In genomic region chr20:36150847-36151539, GRCh38 we compare ENCODE assay signal across 23 cellular contexts. TPM values are rescaled to one million over a fixed set of nuclear protein-coding genes. Genes with fewer than 3 reads are reported as not detected.
DNase-seq lines count a peak whose midpoint lies in the region; ATAC-seq, FAIRE-seq and TF ChIP-seq lines count a peak whose summit lies in the region.
"Had no signal": no experiment of that assay in that cellular context is flagged by ENCODE, and none has a peak within 500 bp of the region (broad histone marks: within the 10 kb centered on the region; RNA-seq: fewer than 3 reads in every experiment).

No MANE protein-coding gene starts in this region.

- no peaks in the 10 kb centered on the region; a peak in 1 of 5 replicates for H3K27me3 ChIP-seq in HepG2 (ENCODE audit: control insufficient read depth in 1 of 2, insufficient read depth in 2 of 2, low read length in 2 of 2)
- no peaks in the 10 kb centered on the region for H3K27me3 ChIP-seq in right lobe of liver
- peaks cover 0 to 4% (median 0%) of the 10 kb centered on the region in 4 experiments; a peak in 3 of 7 replicates for H3K27me3 ChIP-seq in H1 (replicated peaks in 1 of 4; ENCODE audit: control insufficient read depth in 3 of 4, extremely low read depth in 1 of 4, insufficient read depth in 3 of 4, low read length in 3 of 4)
- H3K27me3 ChIP-seq in testis, result no peaks in the 10 kb centered on the region
- H3K27me3 ChIP-seq in neuronal stem cell (ENCODE audit: control insufficient read depth in 3 of 3, insufficient read depth in 3 of 3, low read depth in 1 of 3, low read length in 3 of 3), result peaks cover 0 to 2% (median 0%) of the 10 kb centered on the region in 3 experiments
- H3K27me3 ChIP-seq in MM.1S (replicated peaks; ENCODE audit: insufficient read depth, low read length), result no peaks in the 10 kb centered on the region
- H3K27me3 ChIP-seq: BLaER1, SJSA1 had no signal

- H2AFZ ChIP-seq in HepG2 (ENCODE audit: low read length), result no peak overlapping the region
- H2AFZ ChIP-seq in H1 (ENCODE audit: low read length), result no peak overlapping the region
- no peak overlapping the region for H2AFZ ChIP-seq in neuronal stem cell (ENCODE audit: low read length)
- no peak overlapping the region for H2AFZ ChIP-seq in MM.1S (ENCODE audit: low read length)
- H2AFZ ChIP-seq: GM23248, PC-9 had no signal

- TF ChIP-seq POLR2A in HepG2 (IDR thresholded peaks at IDR 0.05; ENCODE audit: insufficient read depth in 1 of 2, low read depth in 2 of 2, low read length in 2 of 2) (no peak), right lobe of liver (IDR thresholded peaks at IDR 0.05) (no peak), H1 (IDR thresholded peaks at IDR 0.05; ENCODE audit: control extremely low read depth in 1 of 2, low read depth in 2 of 2, low read length in 2 of 2) (no peak), testis (IDR thresholded peaks at IDR 0.05) (no peak)

- no peaks in the 10 kb centered on the region for H3K9me3 Mint-ChIP-seq in nephron

- ATAC-seq in HepG2 (peak; percentile 13), right lobe of liver (no peak)
- ATAC-seq: GM12878 had no signal

- peak; percentile 85 for DNase-seq in HepG2 (ENCODE audit: low spot score)
- no peak for DNase-seq in right lobe of liver
- DNase-seq in H1 (ENCODE audit: low read depth in 1 of 2, low spot score in 2 of 2), result no peak
- peak; percentile 31 for DNase-seq in testis
- no peak for DNase-seq in neuronal stem cell (ENCODE audit: low spot score)
- DNase-seq in NCI-H1417 (lab: John Stamatoyannopoulos, UW), result no peak
- no peak for DNase-seq in MM.1S
- DNase-seq: CD4-positive, alpha-beta memory T cell; DMS153; EL; GM23248; NCI-H1436; NCI-H2029; NCI-H345; NCI-H524 treated with DMSO at 0.1 percent for 48 hours; PC-9 had no signal

- H3K9me3 ChIP-seq in HepG2 (ENCODE audit: low read length) (no peaks in the 10 kb centered on the region), right lobe of liver (no peaks in the 10 kb centered on the region), H1 (ENCODE audit: insufficient read depth in 2 of 2, low read depth in 1 of 2, low read length in 1 of 2) (no peaks in the 10 kb centered on the region), testis (no peaks in the 10 kb centered on the region), neuronal stem cell (replicated peaks in 1 of 2; ENCODE audit: control insufficient read depth in 2 of 2, insufficient read depth in 1 of 2, low read depth in 1 of 2, low read length in 2 of 2) (no peaks in the 10 kb centered on the region), MM.1S (replicated peaks; ENCODE audit: insufficient read depth, low read length) (no peaks in the 10 kb centered on the region)
- H3K9me3 ChIP-seq: BLaER1, SJSA1 had no signal

- intact Hi-C loops in HepG2 (cut with micrococcal nuclease; ENCODE audit: unreplicated experiment), result no loop called here
- intact Hi-C loops in right lobe of liver (cut with DNase I), result no loop called here
- intact Hi-C loops in testis (cut with DNase I; ENCODE audit: low total_unique reads), result no loop called here

- peaks cover 6% of the 10 kb centered on the region; the same call in 1 of the 2 replicates for H3K23me2 ChIP-seq in H1 (ENCODE audit: low read depth, low read length)

- H3K4me2 ChIP-seq in HepG2 (ENCODE audit: low read depth, low read length), result peak overlapping the region; percentile 65
- H3K4me2 ChIP-seq in H1 (ENCODE audit: insufficient read depth in 1 of 2, low read depth in 2 of 2, low read length in 2 of 2), result no peak overlapping the region
- H3K4me2 ChIP-seq in neuronal stem cell (ENCODE audit: insufficient read depth, low read length, poor library complexity, severe bottlenecking), result no peak overlapping the region
- no peak overlapping the region for H3K4me2 ChIP-seq in MM.1S (ENCODE audit: low read depth, low read length)
- H3K4me2 ChIP-seq: BLaER1, KMS-11, PC-9 had no signal

- TF ChIP-seq RAD21 in HepG2 (CRISPR knock-in tag; IDR thresholded peaks at IDR 0.05), result no peak
- no peak for TF ChIP-seq RAD21 in H1 (IDR thresholded peaks at IDR 0.05 in 1 of 2, conservative IDR thresholded peaks at IDR 0.05 in 1 of 2; ENCODE audit: low read depth in 2 of 2, low read length in 2 of 2)

- H3F3A ChIP-seq in MM.1S (ENCODE audit: insufficient read depth, low read length), result peaks cover 11% of the 10 kb centered on the region

- H2BK120ac ChIP-seq in H1 (replicated peaks; ENCODE audit: low read depth, low read length) (no peak overlapping the region), neuronal stem cell (ENCODE audit: low read depth, low read length) (no peak overlapping the region)

- no peak overlapping the region for H2AK5ac ChIP-seq in H1 (ENCODE audit: low read depth, low read length)
- no peak overlapping the region for H2AK5ac ChIP-seq in neuronal stem cell (ENCODE audit: low read depth, low read length)

- no peak overlapping the region for H3K14ac ChIP-seq in H1 (ENCODE audit: insufficient read length)
- no peak overlapping the region for H3K14ac ChIP-seq in neuronal stem cell (ENCODE audit: low read length)

- no peak overlapping the region for H2BK5ac ChIP-seq in H1 (ENCODE audit: low read depth, low read length)
- no peak overlapping the region for H2BK5ac ChIP-seq in neuronal stem cell (ENCODE audit: low read length)

- H3K4me3 ChIP-seq in HepG2 (replicated peaks in 1 of 3; ENCODE audit: insufficient read depth in 1 of 3, low read depth in 2 of 3, low read length in 3 of 3), result peak overlapping the region in 1 of 3 experiments; percentile 39; a peak in 2 of 6 replicates
- no peak overlapping the region for H3K4me3 ChIP-seq in right lobe of liver
- H3K4me3 ChIP-seq in H1 (ENCODE audit: extremely low read depth in 1 of 4, insufficient read depth in 2 of 4, low read depth in 3 of 4, low read length in 4 of 4), result no peak overlapping the region
- H3K4me3 ChIP-seq in testis, result no peak overlapping the region
- no peak overlapping the region for H3K4me3 ChIP-seq in neuronal stem cell (ENCODE audit: low read length in 2 of 2)
- H3K4me3 ChIP-seq in MM.1S (ENCODE audit: low read length), result no peak overlapping the region
- H3K4me3 ChIP-seq: BLaER1, GM12878, GM23248, PC-9, SJSA1 had no signal

- H4K91ac ChIP-seq in H1 (replicated peaks; ENCODE audit: insufficient read length, low read length), result no peak overlapping the region
- H4K91ac ChIP-seq in neuronal stem cell (ENCODE audit: low read depth, low read length, poor library complexity), result no peak overlapping the region

- 21% methylated on average over 4 of the region's 4 CpGs for whole genome bisulfite sequencing in HepG2 (ENCODE audit: low lambda C conversion rate)
- WGBS in right lobe of liver (ENCODE audit: insufficient coverage, low coverage, low lambda C conversion rate, missing lambda C conversion rate), result 76% methylated on average over 4 of the region's 4 CpGs
- WGBS in H1 (ENCODE audit: extremely low coverage in 1 of 2, insufficient coverage in 1 of 2, insufficient read length in 1 of 2, insufficient replicate concordance in 2 of 2, low coverage in 1 of 2, low lambda C conversion rate in 2 of 2, missing lambda C conversion rate in 1 of 2), 2 experiments, result 92% methylated on average over 4 of the region's 4 CpGs; no CpG with 5 or more reads in 1 of the 2 experiments
- 53 to 67% methylated on average over 4 of the region's 4 CpGs for WGBS in testis, 2 donors
- WGBS in neuronal stem cell (ENCODE audit: extremely low coverage in 2 of 2, insufficient read length in 2 of 2, insufficient replicate concordance in 1 of 2), 2 donors, result no CpG with 5 or more reads among the region's 4 CpGs

- H3K36me3 ChIP-seq in HepG2 (replicated peaks in 1 of 2; ENCODE audit: control insufficient read depth in 1 of 2, insufficient read depth in 2 of 2, low read length in 2 of 2) (no peaks in the 10 kb centered on the region), right lobe of liver (no peaks in the 10 kb centered on the region), H1 (ENCODE audit: control insufficient read depth in 2 of 4, insufficient read depth in 4 of 4, low read length in 3 of 4) (no peaks in the 10 kb centered on the region; a peak in 1 of 8 replicates), testis (ENCODE audit: low read depth, missing control alignments) (no peaks in the 10 kb centered on the region), neuronal stem cell (replicated peaks in 1 of 2; ENCODE audit: control insufficient read depth in 2 of 2, insufficient read depth in 2 of 2, low read length in 2 of 2) (no peaks in the 10 kb centered on the region), MM.1S (replicated peaks; ENCODE audit: insufficient read depth, low read length) (no peaks in the 10 kb centered on the region)
- H3K36me3 ChIP-seq: BLaER1, SJSA1 had no signal

- peaks cover 5% of the 10 kb centered on the region; the same call in 1 of the 2 replicates for H4K20me1 ChIP-seq in HepG2 (ENCODE audit: insufficient read depth, low read length)
- peaks cover 0 to 4% of the 10 kb centered on the region in 2 experiments for H4K20me1 ChIP-seq in H1 (replicated peaks in 1 of 2; ENCODE audit: control insufficient read depth in 1 of 2, insufficient read depth in 2 of 2, low read length in 2 of 2)
- H4K20me1 ChIP-seq in MM.1S (ENCODE audit: insufficient read depth, low read length), result no peaks in the 10 kb centered on the region

- H3K36me3 Mint-ChIP-seq in nephron (ENCODE audit: low read depth), result no peaks in the 10 kb centered on the region
- H3K36me3 Mint-ChIP-seq: CD4-positive, alpha-beta memory T cell had no signal

- H3K9ac ChIP-seq in HepG2 (ENCODE audit: insufficient read depth, low read depth, low read length), result peak overlapping the region; percentile 20
- H3K9ac ChIP-seq in H1 (replicated peaks in 1 of 4; ENCODE audit: extremely low read depth in 1 of 4, low read depth in 3 of 4, low read length in 3 of 4), result no peak overlapping the region
- H3K9ac ChIP-seq in neuronal stem cell (ENCODE audit: low read depth, low read length, poor library complexity), result no peak overlapping the region
- H3K9ac ChIP-seq in MM.1S (ENCODE audit: low read length), result no peak overlapping the region
- H3K9ac ChIP-seq: BLaER1, GM23248, KMS-11 had no signal

- TF ChIP-seq CTCF in HepG2 (CRISPR knock-in tag; IDR thresholded peaks at IDR 0.05) (no peak; the same call in 1 of the 2 replicates), right lobe of liver (IDR thresholded peaks at IDR 0.05) (no peak), H1 (IDR thresholded peaks at IDR 0.05; ENCODE audit: control extremely low read depth in 1 of 3, insufficient read depth in 1 of 3, low read depth in 1 of 3, low read length in 3 of 3) (no peak), nephron (IDR thresholded peaks at IDR 0.05; ENCODE audit: unreplicated experiment in 3 of 3) (no peak), testis (IDR thresholded peaks at IDR 0.05) (no peak), MM.1S (IDR thresholded peaks at IDR 0.05; ENCODE audit: low read length) (no peak)

- no peaks in the 10 kb centered on the region for H3K9me2 ChIP-seq in MM.1S (replicated peaks; ENCODE audit: insufficient read depth, low read length)

- H3K4ac ChIP-seq in H1 (replicated peaks; ENCODE audit: insufficient read length, low read depth, low read length) (no peak overlapping the region), neuronal stem cell (ENCODE audit: low read length) (no peak overlapping the region)

- no peak overlapping the region for H3K56ac ChIP-seq in H1 (replicated peaks; ENCODE audit: insufficient read length, low read depth, low read length)

- H4K5ac ChIP-seq in H1 (ENCODE audit: insufficient read length, low read depth, low read length), result no peak overlapping the region

- H3K4me1 Mint-ChIP-seq in nephron, result peaks cover 33% of the 10 kb centered on the region

- no peaks in the 10 kb centered on the region for H3K27me3 Mint-ChIP-seq in nephron (ENCODE audit: low read depth)

- H2BK20ac ChIP-seq in H1 (ENCODE audit: low read length), result no peak overlapping the region

- peak in 1 of 2 experiments; percentile 78; a peak in 2 of 4 replicates for TF ChIP-seq EP300 in HepG2 (IDR thresholded peaks at IDR 0.05; ENCODE audit: low read depth in 2 of 2, low read length in 2 of 2)
- peak; percentile 60; the same call in 1 of the 2 replicates for TF ChIP-seq EP300 in HepG2 (CRISPR knock-in tag; IDR thresholded peaks at IDR 0.05; ENCODE audit: borderline replicate concordance)
- no peak for TF ChIP-seq EP300 in H1 (IDR thresholded peaks at IDR 0.05; ENCODE audit: borderline replicate concordance in 1 of 2, low read depth in 2 of 2, low read length in 2 of 2)

- H3K18ac ChIP-seq in H1 (ENCODE audit: extremely low read depth, low read length) (no peak overlapping the region), neuronal stem cell (ENCODE audit: low read length) (no peak overlapping the region)

- FAIRE-seq in HepG2 (lab: Jason Lieb, UNC) (peak; percentile 88), H1 (lab: Jason Lieb, UNC) (no peak)
- FAIRE-seq: A204.1, GM12878, GM19239 had no signal

- H3K4me3 Mint-ChIP-seq in nephron, result peak overlapping the region in 2 of 3 experiments; percentile 40 to 55
- H3K4me3 Mint-ChIP-seq: CD4-positive, alpha-beta memory T cell had no signal

- POLR2A ChIA-PET in HepG2 (lab: Yijun Ruan, JAX) (no interaction called here), H1 (lab: Charles Lee; ENCODE audit: partially characterized antibody) (no interaction called here)

- H3K4me1 ChIP-seq in HepG2 (ENCODE audit: insufficient read depth, low read length) (peaks cover 91% of the 10 kb centered on the region), right lobe of liver (peaks cover 0 to 25% (median 10%) of the 10 kb centered on the region in 4 donors), H1 (replicated peaks in 1 of 4; ENCODE audit: control insufficient read depth in 3 of 4, insufficient read depth in 4 of 4, low read length in 3 of 4) (peaks cover 3 to 15% (median 8%) of the 10 kb centered on the region in 4 experiments), testis (peaks cover 43% of the 10 kb centered on the region), neuronal stem cell (ENCODE audit: control insufficient read depth in 2 of 2, insufficient read depth in 1 of 2, low read depth in 1 of 2, low read length in 2 of 2) (peaks cover 10 to 11% of the 10 kb centered on the region in 2 donors), MM.1S (ENCODE audit: low read length) (peaks cover 16% of the 10 kb centered on the region)

- H3K27ac Mint-ChIP-seq in nephron, result peak overlapping the region; percentile 85 to 92 (median 90)

- CTCF ChIA-PET in HepG2 (lab: Yijun Ruan, JAX; ENCODE audit: low intra/inter-chr PET ratio, low total read pairs) (interaction anchor here (1.2 kb wide), 1 partner anchor 49 kb away, joined by 4 read pairs; no protein-coding TSS in a partner anchor), H1 (lab: Charles Lee; ENCODE audit: partially characterized antibody) (interaction anchor here (0.6 kb wide), 1 partner anchor 131 kb away, joined by 3 read pairs; no protein-coding TSS in a partner anchor)

- BruUV-seq in HepG2 (replicated peaks; lab: Mats Ljungman, UMichigan), result no TSS peak

- H3K79me1 ChIP-seq in H1 (ENCODE audit: low read depth, low read length) (no peaks in the 10 kb centered on the region; the same call in 1 of the 2 replicates), neuronal stem cell (ENCODE audit: low read depth, low read length) (peaks cover 5% of the 10 kb centered on the region)

- H2BK15ac ChIP-seq in H1 (ENCODE audit: low read length) (peak overlapping the region; percentile 18; the same call in 1 of the 2 replicates), neuronal stem cell (ENCODE audit: low read length) (no peak overlapping the region)

- no peak overlapping the region for H2BK12ac ChIP-seq in H1 (ENCODE audit: low read depth, low read length)
- no peak overlapping the region for H2BK12ac ChIP-seq in neuronal stem cell (ENCODE audit: low read length)

- in situ Hi-C loops in HepG2 (cut with HindIII; ENCODE audit: extremely low pct_ligation_motif_present, low pct_unique_long_range_greater_than_20kb), result no loop called here

- H3K23ac ChIP-seq in H1 (ENCODE audit: insufficient read length) (no peak overlapping the region), neuronal stem cell (ENCODE audit: low read depth, low read length, poor library complexity) (no peak overlapping the region)

- H4K8ac ChIP-seq in H1 (ENCODE audit: extremely low read depth, insufficient read depth, low read length) (no peak overlapping the region), neuronal stem cell (ENCODE audit: low read depth, low read length) (no peak overlapping the region)

- H3K27ac ChIP-seq in HepG2 (ENCODE audit: extremely low read length, insufficient read depth, low read length) (peak overlapping the region; percentile 62), right lobe of liver (no peak overlapping the region), H1 (ENCODE audit: low read depth, low read length) (no peak overlapping the region), testis (no peak overlapping the region), neuronal stem cell (replicated peaks; ENCODE audit: low read length) (no peak overlapping the region), MM.1S (ENCODE audit: low read length) (no peak overlapping the region)
- H3K27ac ChIP-seq: BLaER1, GM23248, KMS-11, PC-9, SJSA1 had no signal

- H3K79me2 ChIP-seq in HepG2 (ENCODE audit: insufficient read depth, low read length), result no peaks in the 10 kb centered on the region
- no peaks in the 10 kb centered on the region for H3K79me2 ChIP-seq in H1 (ENCODE audit: control insufficient read depth in 1 of 2, insufficient read depth in 2 of 2, low read length in 2 of 2)
- 0 out of 2 replicates have a peak, but pooled peaks cover 4% of the 10 kb centered on the region for H3K79me2 ChIP-seq in MM.1S (ENCODE audit: low read length)

RNA-seq across cellular contexts. Expression of gene EPB41L1, which starts 3.5 kb away (rescaled TPM):
- total RNA-seq in HepG2 (2016; rRNA removed; fragmentation: Illumina TruSeq; extraction: Trizol) (16.7 and 20.8 TPM in 2 replicates), right lobe of liver (10 to 100 TPM in 1 of 6 experiments, 1 to 10 TPM in 5; 3.1 to 13.2 (median 5.3) TPM), testis (10 to 100 TPM; 63.7 to 65.3 TPM)
- 17.4 and 17.7 TPM in 2 replicates for total RNA-seq in HepG2 (2016; cell fraction: cytosol; rRNA removed; fragmentation: Illumina TruSeq; extraction: Trizol; ENCODE audit: low read depth)
- 14.4 and 18.0 TPM in 2 replicates for total RNA-seq in HepG2 (2016; cell fraction: insoluble cytoplasmic fraction; rRNA removed; fragmentation: Illumina TruSeq; extraction: Trizol)
- 56.5 and 60.6 TPM in 2 replicates for total RNA-seq in HepG2 (2016; cell fraction: membrane; rRNA removed; fragmentation: Illumina TruSeq; extraction: Trizol)
- total RNA-seq in HepG2 (2016; cell fraction: nucleus; rRNA removed; fragmentation: Illumina TruSeq; extraction: Trizol), result 12.9 and 17.3 TPM in 2 replicates
- polyA plus RNA-seq in HepG2 (2011; rRNA removed) (39.0 and 53.0 TPM in 2 replicates), H1 (2011; rRNA removed) (14.8 and 23.1 TPM in 2 replicates), testis (ENCODE audit: insufficient read depth, low read depth, low replicate concordance) (49.8 TPM)
- 32.6 and 36.6 TPM in 2 replicates for polyA plus RNA-seq in HepG2 (2011; cell fraction: cytosol; rRNA removed)
- polyA plus RNA-seq in HepG2 (2011; cell fraction: nucleus; rRNA removed), result 28.0 and 46.3 TPM in 2 replicates
- polyA plus RNA-seq in HepG2 (2012), result 66.5 and 66.8 TPM in 2 replicates
- 51.2 and 58.4 TPM in 2 replicates for polyA plus RNA-seq in HepG2 (2016; cell fraction: cytosol; fragmentation: Illumina TruSeq; extraction: Trizol; ENCODE audit: low read depth)
- polyA plus RNA-seq in HepG2 (2016; cell fraction: insoluble cytoplasmic fraction; fragmentation: Illumina TruSeq; extraction: Trizol; ENCODE audit: low read depth), result 34.8 and 53.2 TPM in 2 replicates
- 96.9 and 114 TPM in 2 replicates for polyA plus RNA-seq in HepG2 (2016; cell fraction: membrane; fragmentation: Illumina TruSeq; extraction: Trizol; ENCODE audit: low read depth)
- polyA plus RNA-seq in HepG2 (2016; cell fraction: nucleus; fragmentation: Illumina TruSeq; extraction: Trizol; ENCODE audit: insufficient read depth, low read depth), result 24.4 and 28.5 TPM in 2 replicates
- polyA minus RNA-seq in HepG2 (2011; rRNA and poly(A)+ RNA removed; ENCODE audit: low replicate concordance), result 15.0 and 50.3 TPM in 2 replicates
- 28.8 and 48.7 TPM in 2 replicates for polyA minus RNA-seq in HepG2 (2011; cell fraction: cytosol; rRNA and poly(A)+ RNA removed)
- 20.4 and 20.9 TPM in 2 replicates for polyA minus RNA-seq in HepG2 (2011; cell fraction: nucleus; rRNA and poly(A)+ RNA removed)
- 36.0 and 42.0 TPM in 2 replicates for total RNA-seq in H1 (2021; fragmentation: NEBNext Ultra II Directional; extraction: Animal tissue kit (Norgen Biotek cat#: 25700))
- 12.6 TPM for polyA plus RNA-seq in H1 (2011; cell fraction: cytosol; rRNA removed)
- polyA plus RNA-seq in H1 (2011; cell fraction: nucleus; rRNA removed), result 51.3 TPM
- polyA plus RNA-seq in H1 (2012, experiment 1 of 2), result 23.1 to 30.3 TPM (median 25.6 TPM) in 4 replicates
- 12.7 TPM for polyA plus RNA-seq in H1 (2012, experiment 2 of 2)
- polyA plus RNA-seq in H1 (2013, experiment 1 of 2), result 29.1 TPM
- polyA plus RNA-seq in H1 (2013, experiment 2 of 2), result 28.9 TPM
- polyA minus RNA-seq in H1 (2011; rRNA and poly(A)+ RNA removed), result 19.7 and 25.0 TPM in 2 replicates
- polyA minus RNA-seq in H1 (2011; cell fraction: cytosol; rRNA and poly(A)+ RNA removed), result 20.4 TPM
- 31.3 TPM for polyA minus RNA-seq in H1 (2011; cell fraction: nucleus; rRNA and poly(A)+ RNA removed)
- polyA plus RNA-seq in neuronal stem cell (2013, experiment 1 of 2), result 40.6 TPM
- 41.6 TPM for polyA plus RNA-seq in neuronal stem cell (2013, experiment 2 of 2)
- polyA plus RNA-seq: CD4-positive, alpha-beta memory T cell had no signal

Comparison
In these comparisons a context has a peak if more than half of its experiments do, and no peak if none do; other contexts are left out.
1. DNase-seq: peak in HepG2 (single experiment) and testis (single experiment); none in right lobe of liver (0 of 3), H1 (0 of 2), neuronal stem cell (single experiment), NCI-H1417 (0 of 3) and MM.1S (single experiment).
2. Of the 41 proteins assayed by ChIP-seq in both HepG2 and H1: peak only in HepG2: ASH2L, ATF2, CBX5, EP300, GABPA, HDAC2 and 4 more; only in H1: none; in both: none; in neither: 31.